Comparison of ENCODE assay signal across 1 cellular context in the genomic region with DNA sequence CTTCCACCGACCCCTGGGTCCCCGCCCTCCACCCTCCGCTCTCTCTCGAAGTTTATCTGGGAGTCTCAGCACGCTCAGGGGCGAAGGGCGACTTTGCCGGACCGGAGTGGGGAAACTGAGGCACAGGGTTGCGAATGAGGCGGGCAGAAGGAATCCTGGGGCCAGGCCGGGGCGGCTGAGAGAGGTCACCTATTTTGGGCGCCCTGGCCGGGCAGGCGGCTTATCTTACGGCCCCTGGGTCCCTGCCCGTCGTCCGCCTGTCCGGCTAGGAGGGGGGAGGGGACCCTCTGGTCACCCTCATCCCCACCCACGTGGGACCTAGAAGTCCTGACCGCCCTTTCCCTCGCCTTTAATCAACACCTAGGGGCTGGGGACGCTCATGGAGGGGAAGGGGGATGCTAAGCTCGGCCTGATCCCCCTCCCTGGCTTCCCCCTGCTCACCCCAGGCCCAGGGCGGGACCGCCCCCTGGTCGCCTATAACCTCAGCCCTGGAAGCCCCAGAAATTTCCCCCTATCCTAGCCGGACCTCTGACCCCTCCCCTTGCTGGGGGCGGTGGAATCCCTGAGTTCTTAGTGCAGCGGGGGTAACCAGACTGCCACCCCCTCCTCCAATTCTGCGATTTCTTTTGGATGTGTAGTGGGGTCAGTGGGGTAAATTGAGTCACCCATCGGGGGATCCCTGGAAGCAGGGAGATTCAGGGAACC.
A peak's percentile ranks its signal among the peaks of the same experiment; 100 is the strongest.
TF ChIP-seq lines count a peak whose summit lies in the region.

No MANE protein-coding gene starts in this region.

TF ChIP-seq in HepG2, 621 proteins besides CTCF, POLR2A, EP300 and RAD21 (continued from another document and continues in another):
- TF ChIP-seq PLRG1 (conservative IDR thresholded peaks at IDR 0.05) (no peak), TSC22D2 (CRISPR knock-in tag; IDR thresholded peaks at IDR 0.05; ENCODE audit: borderline replicate concordance) (no peak), ZFP62 (CRISPR knock-in tag; IDR thresholded peaks at IDR 0.05) (no peak), ZFY (CRISPR knock-in tag; IDR thresholded peaks at IDR 0.05) (peak; percentile 35), ISL2 (CRISPR knock-in tag; IDR thresholded peaks at IDR 0.05) (no peak), ZNF10 (CRISPR knock-in tag; IDR thresholded peaks at IDR 0.05; ENCODE audit: borderline replicate concordance, low read depth) (no peak), ZSCAN31 (CRISPR knock-in tag; IDR thresholded peaks at IDR 0.05; ENCODE audit: low read depth) (no peak), ZNF562 (CRISPR knock-in tag; IDR thresholded peaks at IDR 0.05; ENCODE audit: borderline replicate concordance) (no peak), RORA (CRISPR knock-in tag; IDR thresholded peaks at IDR 0.05) (no peak), HOXA5 (CRISPR knock-in tag; IDR thresholded peaks at IDR 0.05) (0 out of 2 replicates have a peak, but pooled peaks have one; percentile 59), ZBTB8A (CRISPR knock-in tag; IDR thresholded peaks at IDR 0.05; ENCODE audit: borderline replicate concordance, low read depth) (no peak), ZNF24 (IDR thresholded peaks at IDR 0.05) (no peak), HDAC1 (CRISPR knock-in tag; IDR thresholded peaks at IDR 0.05) (no peak), SRSF4 (IDR thresholded peaks at IDR 0.05; ENCODE audit: low read depth, low read length, poor library complexity, severe bottlenecking) (no peak), MYC (CRISPR knock-in tag; IDR thresholded peaks at IDR 0.05; ENCODE audit: borderline replicate concordance) (peak; percentile 58; the same call in 1 of the 2 replicates), ZNF138 (CRISPR knock-in tag; IDR thresholded peaks at IDR 0.05; ENCODE audit: low read depth) (no peak), KLF12 (CRISPR knock-in tag; IDR thresholded peaks at IDR 0.05; ENCODE audit: borderline replicate concordance) (peak; percentile 28; the same call in 1 of the 2 replicates), NR2F2 (IDR thresholded peaks at IDR 0.05; ENCODE audit: borderline replicate concordance, low read depth) (no peak), ZNF292 (CRISPR knock-in tag; IDR thresholded peaks at IDR 0.05; ENCODE audit: borderline replicate concordance, low read depth) (no peak), KDM1A (CRISPR knock-in tag; IDR thresholded peaks at IDR 0.05) (no peak), KLF6 (CRISPR knock-in tag; IDR thresholded peaks at IDR 0.05) (no peak), PAF1 (CRISPR knock-in tag; IDR thresholded peaks at IDR 0.05) (no peak), SOX5 (CRISPR knock-in tag; IDR thresholded peaks at IDR 0.05; ENCODE audit: borderline replicate concordance) (no peak), PTBP1 (IDR thresholded peaks at IDR 0.05; ENCODE audit: low read depth, low read length, poor library complexity, severe bottlenecking) (no peak), ZNF224 (CRISPR knock-in tag; IDR thresholded peaks at IDR 0.05) (no peak), NR3C1 (CRISPR knock-in tag; IDR thresholded peaks at IDR 0.05) (no peak), ZNF550 (CRISPR knock-in tag; IDR thresholded peaks at IDR 0.05; ENCODE audit: borderline replicate concordance) (no peak), FOXO1 (CRISPR knock-in tag; IDR thresholded peaks at IDR 0.05) (no peak), ZNF709 (CRISPR knock-in tag; IDR thresholded peaks at IDR 0.05) (no peak), HNRNPUL1 (IDR thresholded peaks at IDR 0.05; ENCODE audit: low read depth, low read length) (no peak), SETDB1 (CRISPR knock-in tag; IDR thresholded peaks at IDR 0.05; ENCODE audit: borderline replicate concordance) (no peak), PHF21A (CRISPR knock-in tag; IDR thresholded peaks at IDR 0.05) (no peak; the same call in none of the 2 replicates), ZNF619 (CRISPR knock-in tag; IDR thresholded peaks at IDR 0.05) (no peak), TMF1 (CRISPR knock-in tag; IDR thresholded peaks at IDR 0.05; ENCODE audit: low read depth) (no peak), ZNF207 (IDR thresholded peaks at IDR 0.05; ENCODE audit: borderline replicate concordance) (no peak), ZNF674 (CRISPR knock-in tag; IDR thresholded peaks at IDR 0.05; ENCODE audit: low read depth) (no peak), ZKSCAN1 (IDR thresholded peaks at IDR 0.05; ENCODE audit: low read length) (no peak)
- TF ChIP-seq, protein P1, sequence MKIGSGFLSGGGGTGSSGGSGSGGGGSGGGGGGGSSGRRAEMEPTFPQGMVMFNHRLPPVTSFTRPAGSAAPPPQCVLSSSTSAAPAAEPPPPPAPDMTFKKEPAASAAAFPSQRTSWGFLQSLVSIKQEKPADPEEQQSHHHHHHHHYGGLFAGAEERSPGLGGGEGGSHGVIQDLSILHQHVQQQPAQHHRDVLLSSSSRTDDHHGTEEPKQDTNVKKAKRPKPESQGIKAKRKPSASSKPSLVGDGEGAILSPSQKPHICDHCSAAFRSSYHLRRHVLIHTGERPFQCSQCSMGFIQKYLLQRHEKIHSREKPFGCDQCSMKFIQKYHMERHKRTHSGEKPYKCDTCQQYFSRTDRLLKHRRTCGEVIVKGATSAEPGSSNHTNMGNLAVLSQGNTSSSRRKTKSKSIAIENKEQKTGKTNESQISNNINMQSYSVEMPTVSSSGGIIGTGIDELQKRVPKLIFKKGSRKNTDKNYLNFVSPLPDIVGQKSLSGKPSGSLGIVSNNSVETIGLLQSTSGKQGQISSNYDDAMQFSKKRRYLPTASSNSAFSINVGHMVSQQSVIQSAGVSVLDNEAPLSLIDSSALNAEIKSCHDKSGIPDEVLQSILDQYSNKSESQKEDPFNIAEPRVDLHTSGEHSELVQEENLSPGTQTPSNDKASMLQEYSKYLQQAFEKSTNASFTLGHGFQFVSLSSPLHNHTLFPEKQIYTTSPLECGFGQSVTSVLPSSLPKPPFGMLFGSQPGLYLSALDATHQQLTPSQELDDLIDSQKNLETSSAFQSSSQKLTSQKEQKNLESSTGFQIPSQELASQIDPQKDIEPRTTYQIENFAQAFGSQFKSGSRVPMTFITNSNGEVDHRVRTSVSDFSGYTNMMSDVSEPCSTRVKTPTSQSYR (CRISPR knock-in tag; IDR thresholded peaks at IDR 0.05; ENCODE audit: borderline replicate concordance): 0 out of 2 replicates have a peak, but pooled peaks have one; percentile 28
- TF ChIP-seq, protein P2, sequence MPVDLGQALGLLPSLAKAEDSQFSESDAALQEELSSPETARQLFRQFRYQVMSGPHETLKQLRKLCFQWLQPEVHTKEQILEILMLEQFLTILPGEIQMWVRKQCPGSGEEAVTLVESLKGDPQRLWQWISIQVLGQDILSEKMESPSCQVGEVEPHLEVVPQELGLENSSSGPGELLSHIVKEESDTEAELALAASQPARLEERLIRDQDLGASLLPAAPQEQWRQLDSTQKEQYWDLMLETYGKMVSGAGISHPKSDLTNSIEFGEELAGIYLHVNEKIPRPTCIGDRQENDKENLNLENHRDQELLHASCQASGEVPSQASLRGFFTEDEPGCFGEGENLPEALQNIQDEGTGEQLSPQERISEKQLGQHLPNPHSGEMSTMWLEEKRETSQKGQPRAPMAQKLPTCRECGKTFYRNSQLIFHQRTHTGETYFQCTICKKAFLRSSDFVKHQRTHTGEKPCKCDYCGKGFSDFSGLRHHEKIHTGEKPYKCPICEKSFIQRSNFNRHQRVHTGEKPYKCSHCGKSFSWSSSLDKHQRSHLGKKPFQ (CRISPR knock-in tag; IDR thresholded peaks at IDR 0.05; ENCODE audit: insufficient replicate concordance): no peak
- TF ChIP-seq, protein P3, sequence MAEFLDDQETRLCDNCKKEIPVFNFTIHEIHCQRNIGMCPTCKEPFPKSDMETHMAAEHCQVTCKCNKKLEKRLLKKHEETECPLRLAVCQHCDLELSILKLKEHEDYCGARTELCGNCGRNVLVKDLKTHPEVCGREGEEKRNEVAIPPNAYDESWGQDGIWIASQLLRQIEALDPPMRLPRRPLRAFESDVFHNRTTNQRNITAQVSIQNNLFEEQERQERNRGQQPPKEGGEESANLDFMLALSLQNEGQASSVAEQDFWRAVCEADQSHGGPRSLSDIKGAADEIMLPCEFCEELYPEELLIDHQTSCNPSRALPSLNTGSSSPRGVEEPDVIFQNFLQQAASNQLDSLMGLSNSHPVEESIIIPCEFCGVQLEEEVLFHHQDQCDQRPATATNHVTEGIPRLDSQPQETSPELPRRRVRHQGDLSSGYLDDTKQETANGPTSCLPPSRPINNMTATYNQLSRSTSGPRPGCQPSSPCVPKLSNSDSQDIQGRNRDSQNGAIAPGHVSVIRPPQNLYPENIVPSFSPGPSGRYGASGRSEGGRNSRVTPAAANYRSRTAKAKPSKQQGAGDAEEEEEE (CRISPR knock-in tag; IDR thresholded peaks at IDR 0.05; ENCODE audit: borderline replicate concordance): no peak
- TF ChIP-seq, protein P4, sequence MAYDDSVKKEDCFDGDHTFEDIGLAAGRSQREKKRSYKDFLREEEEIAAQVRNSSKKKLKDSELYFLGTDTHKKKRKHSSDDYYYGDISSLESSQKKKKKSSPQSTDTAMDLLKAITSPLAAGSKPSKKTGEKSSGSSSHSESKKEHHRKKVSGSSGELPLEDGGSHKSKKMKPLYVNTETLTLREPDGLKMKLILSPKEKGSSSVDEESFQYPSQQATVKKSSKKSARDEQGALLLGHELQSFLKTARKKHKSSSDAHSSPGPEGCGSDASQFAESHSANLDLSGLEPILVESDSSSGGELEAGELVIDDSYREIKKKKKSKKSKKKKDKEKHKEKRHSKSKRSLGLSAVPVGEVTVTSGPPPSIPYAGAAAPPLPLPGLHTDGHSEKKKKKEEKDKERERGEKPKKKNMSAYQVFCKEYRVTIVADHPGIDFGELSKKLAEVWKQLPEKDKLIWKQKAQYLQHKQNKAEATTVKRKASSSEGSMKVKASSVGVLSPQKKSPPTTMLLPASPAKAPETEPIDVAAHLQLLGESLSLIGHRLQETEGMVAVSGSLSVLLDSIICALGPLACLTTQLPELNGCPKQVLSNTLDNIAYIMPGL (CRISPR knock-in tag; IDR thresholded peaks at IDR 0.05; ENCODE audit: borderline replicate concordance in 1 of 2, low read depth in 1 of 2): peak in 1 of 2 experiments; percentile 44; a peak in 1 of 4 replicates
- TF ChIP-seq, protein P5, sequence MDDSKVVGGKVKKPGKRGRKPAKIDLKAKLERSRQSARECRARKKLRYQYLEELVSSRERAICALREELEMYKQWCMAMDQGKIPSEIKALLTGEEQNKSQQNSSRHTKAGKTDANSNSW (CRISPR knock-in tag; IDR thresholded peaks at IDR 0.05; ENCODE audit: borderline replicate concordance): no peak
- TF ChIP-seq, protein P6, sequence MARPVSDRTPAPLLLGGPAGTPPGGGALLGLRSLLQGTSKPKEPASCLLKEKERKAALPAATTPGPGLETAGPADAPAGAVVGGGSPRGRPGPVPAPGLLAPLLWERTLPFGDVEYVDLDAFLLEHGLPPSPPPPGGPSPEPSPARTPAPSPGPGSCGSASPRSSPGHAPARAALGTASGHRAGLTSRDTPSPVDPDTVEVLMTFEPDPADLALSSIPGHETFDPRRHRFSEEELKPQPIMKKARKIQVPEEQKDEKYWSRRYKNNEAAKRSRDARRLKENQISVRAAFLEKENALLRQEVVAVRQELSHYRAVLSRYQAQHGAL (CRISPR knock-in tag; IDR thresholded peaks at IDR 0.05; ENCODE audit: not compliant biosample characterization): no peak
- TF ChIP-seq, protein P7, sequence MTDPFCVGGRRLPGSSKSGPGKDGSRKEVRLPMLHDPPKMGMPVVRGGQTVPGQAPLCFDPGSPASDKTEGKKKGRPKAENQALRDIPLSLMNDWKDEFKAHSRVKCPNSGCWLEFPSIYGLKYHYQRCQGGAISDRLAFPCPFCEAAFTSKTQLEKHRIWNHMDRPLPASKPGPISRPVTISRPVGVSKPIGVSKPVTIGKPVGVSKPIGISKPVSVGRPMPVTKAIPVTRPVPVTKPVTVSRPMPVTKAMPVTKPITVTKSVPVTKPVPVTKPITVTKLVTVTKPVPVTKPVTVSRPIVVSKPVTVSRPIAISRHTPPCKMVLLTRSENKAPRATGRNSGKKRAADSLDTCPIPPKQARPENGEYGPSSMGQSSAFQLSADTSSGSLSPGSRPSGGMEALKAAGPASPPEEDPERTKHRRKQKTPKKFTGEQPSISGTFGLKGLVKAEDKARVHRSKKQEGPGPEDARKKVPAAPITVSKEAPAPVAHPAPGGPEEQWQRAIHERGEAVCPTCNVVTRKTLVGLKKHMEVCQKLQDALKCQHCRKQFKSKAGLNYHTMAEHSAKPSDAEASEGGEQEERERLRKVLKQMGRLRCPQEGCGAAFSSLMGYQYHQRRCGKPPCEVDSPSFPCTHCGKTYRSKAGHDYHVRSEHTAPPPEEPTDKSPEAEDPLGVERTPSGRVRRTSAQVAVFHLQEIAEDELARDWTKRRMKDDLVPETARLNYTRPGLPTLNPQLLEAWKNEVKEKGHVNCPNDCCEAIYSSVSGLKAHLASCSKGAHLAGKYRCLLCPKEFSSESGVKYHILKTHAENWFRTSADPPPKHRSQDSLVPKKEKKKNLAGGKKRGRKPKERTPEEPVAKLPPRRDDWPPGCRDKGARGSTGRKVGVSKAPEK (CRISPR knock-in tag; IDR thresholded peaks at IDR 0.05; ENCODE audit: borderline replicate concordance): no peak
- TF ChIP-seq, protein P8, sequence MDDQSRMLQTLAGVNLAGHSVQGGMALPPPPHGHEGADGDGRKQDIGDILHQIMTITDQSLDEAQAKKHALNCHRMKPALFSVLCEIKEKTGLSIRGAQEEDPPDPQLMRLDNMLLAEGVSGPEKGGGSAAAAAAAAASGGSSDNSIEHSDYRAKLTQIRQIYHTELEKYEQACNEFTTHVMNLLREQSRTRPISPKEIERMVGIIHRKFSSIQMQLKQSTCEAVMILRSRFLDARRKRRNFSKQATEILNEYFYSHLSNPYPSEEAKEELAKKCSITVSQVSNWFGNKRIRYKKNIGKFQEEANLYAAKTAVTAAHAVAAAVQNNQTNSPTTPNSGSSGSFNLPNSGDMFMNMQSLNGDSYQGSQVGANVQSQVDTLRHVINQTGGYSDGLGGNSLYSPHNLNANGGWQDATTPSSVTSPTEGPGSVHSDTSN (CRISPR knock-in tag; IDR thresholded peaks at IDR 0.05; ENCODE audit: borderline replicate concordance): no peak
- TF ChIP-seq, protein P9, sequence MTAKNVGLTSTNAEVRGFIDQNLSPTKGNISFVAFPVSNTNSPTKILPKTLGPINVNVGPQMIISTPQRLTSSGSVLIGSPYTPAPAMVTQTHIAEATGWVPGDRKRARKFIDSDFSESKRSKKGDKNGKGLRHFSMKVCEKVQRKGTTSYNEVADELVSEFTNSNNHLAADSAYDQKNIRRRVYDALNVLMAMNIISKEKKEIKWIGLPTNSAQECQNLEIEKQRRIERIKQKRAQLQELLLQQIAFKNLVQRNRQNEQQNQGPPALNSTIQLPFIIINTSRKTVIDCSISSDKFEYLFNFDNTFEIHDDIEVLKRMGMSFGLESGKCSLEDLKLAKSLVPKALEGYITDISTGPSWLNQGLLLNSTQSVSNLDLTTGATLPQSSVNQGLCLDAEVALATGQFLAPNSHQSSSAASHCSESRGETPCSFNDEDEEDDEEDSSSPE (CRISPR knock-in tag; IDR thresholded peaks at IDR 0.05): no peak; the same call in 1 of the 2 replicates
- TF ChIP-seq, protein P10, sequence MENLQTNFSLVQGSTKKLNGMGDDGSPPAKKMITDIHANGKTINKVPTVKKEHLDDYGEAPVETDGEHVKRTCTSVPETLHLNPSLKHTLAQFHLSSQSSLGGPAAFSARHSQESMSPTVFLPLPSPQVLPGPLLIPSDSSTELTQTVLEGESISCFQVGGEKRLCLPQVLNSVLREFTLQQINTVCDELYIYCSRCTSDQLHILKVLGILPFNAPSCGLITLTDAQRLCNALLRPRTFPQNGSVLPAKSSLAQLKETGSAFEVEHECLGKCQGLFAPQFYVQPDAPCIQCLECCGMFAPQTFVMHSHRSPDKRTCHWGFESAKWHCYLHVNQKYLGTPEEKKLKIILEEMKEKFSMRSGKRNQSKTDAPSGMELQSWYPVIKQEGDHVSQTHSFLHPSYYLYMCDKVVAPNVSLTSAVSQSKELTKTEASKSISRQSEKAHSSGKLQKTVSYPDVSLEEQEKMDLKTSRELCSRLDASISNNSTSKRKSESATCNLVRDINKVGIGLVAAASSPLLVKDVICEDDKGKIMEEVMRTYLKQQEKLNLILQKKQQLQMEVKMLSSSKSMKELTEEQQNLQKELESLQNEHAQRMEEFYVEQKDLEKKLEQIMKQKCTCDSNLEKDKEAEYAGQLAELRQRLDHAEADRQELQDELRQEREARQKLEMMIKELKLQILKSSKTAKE (CRISPR knock-in tag; IDR thresholded peaks at IDR 0.05; ENCODE audit: borderline replicate concordance): no peak
